8 cellular contexts compared by ENCODE assay signal in the genomic region with DNA sequence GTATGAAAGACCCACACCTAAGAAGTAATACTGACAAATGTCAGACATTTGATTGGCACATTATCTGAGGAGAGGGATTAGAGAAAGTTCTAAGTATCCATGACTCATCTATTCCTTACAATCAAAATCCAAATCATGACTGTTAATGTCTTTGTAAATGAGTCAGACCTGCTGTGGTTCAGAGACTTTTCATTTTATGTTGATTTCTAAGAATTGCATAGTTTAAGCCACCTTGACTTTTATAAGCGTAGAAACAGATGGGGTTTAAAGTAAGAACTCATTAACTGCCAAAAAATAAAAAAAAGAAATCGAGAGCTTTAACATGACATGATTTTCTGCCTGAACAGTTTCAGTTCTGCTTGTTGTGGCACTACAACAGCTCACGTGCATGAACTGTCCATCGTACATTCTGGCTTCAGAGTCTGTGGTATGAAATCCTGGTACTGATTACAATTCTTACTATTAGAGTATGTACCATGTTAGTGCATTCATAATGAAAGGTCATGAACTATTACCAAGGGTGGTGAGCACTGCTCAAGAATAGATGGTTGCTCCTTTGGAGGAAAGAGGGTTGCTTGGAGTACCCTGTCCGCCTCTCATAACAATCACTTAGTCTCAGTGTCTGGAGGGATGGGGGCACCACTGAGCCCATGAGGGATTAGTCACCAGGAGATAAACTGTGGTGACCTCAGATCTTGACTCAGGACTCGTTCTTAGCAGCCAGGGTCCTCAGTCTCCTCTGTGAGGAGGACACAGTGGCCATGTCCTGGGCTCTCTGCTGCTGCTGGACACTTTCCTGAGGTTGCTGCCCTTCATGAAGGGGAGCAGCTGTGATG.
DNase-seq lines count a peak whose midpoint lies in the region; ATAC-seq and TF ChIP-seq lines count a peak whose summit lies in the region.

No MANE protein-coding gene starts in this region.

- peaks cover 21% of the 10 kb centered on the region for H3K4me1 ChIP-seq in adipocyte (ENCODE audit: control insufficient read depth, insufficient read depth, low read length)

- TF ChIP-seq CTCF in GM12875 (IDR thresholded peaks at IDR 0.05; ENCODE audit: borderline replicate concordance, insufficient read depth, low read depth, low read length): no peak

- no peaks in the 10 kb centered on the region for H3K27me3 ChIP-seq in adipocyte (replicated peaks; ENCODE audit: control insufficient read depth, insufficient read depth, low read length)

- DNase-seq in adipocyte (ENCODE audit: low read depth) (peak; percentile 60), stromal cell of bone marrow (ENCODE audit: low read depth) (peak; percentile 55), NCI-H1930 (lab: John Stamatoyannopoulos, UW) (no peak), T1000 (lab: John Stamatoyannopoulos, UW) (no peak)
- DNase-seq in effector CD4-positive, alpha-beta T cell: no peak

- peaks cover 4% of the 10 kb centered on the region for H3K9me3 ChIP-seq in adipocyte (ENCODE audit: control insufficient read depth, low read length)

- H3K9ac ChIP-seq in adipocyte (ENCODE audit: low read length): no peak overlapping the region

- ATAC-seq in GM21447 (IDR thresholded peaks at IDR 0.05; ENCODE audit: unreplicated experiment): peak; percentile 98
- ATAC-seq in HG03558 (IDR thresholded peaks at IDR 0.05; ENCODE audit: extremely low read depth, unreplicated experiment): peak; percentile 97

- peaks cover 31% of the 10 kb centered on the region for H3K36me3 ChIP-seq in adipocyte (ENCODE audit: control insufficient read depth, insufficient read depth, low read length, severe bottlenecking)

- H3K4me3 ChIP-seq in GM12875 (ENCODE audit: low read depth, low read length) (peak overlapping the region; percentile 31), adipocyte (ENCODE audit: low read length) (no peak overlapping the region)

Comparison
In these comparisons a context has a peak if more than half of its experiments do, and no peak if none do; other contexts are left out.
1. DNase-seq: peak in adipocyte (single experiment) and stromal cell of bone marrow (single experiment); none in effector CD4-positive, alpha-beta T cell (single experiment), NCI-H1930 (0 of 2) and T1000 (single experiment).